Comparison of ENCODE assay signal across 18 cellular contexts in the genomic region with DNA sequence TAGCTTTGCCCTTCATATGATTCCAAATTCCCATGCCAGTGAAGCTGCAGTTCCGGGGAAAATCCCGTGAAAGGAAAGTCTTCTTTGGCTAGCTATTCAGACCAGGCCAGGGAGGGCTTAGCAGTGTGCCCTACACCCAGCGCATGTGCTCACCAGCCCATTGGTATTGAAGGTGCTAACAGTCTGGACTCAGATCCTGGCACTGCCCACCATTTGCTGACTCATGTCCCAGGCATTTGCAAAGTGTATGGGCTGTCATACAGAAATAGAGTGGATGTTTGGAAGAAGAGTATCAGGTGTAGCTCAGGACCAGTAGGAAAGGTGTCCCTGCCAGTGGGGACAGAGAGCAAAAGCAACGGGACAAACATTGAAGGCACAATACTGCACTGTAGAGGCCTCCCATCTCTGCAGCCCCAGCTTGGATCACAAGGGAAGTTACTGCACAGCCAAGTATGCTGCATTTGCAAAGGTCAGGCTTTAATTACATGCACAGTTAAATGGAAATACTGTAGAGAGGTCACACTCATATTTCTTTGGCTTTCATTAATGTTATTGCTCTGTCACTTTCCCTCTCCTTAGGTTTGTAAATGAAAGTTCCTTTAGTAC.
DNase-seq lines count a peak whose midpoint lies in the region; ATAC-seq, FAIRE-seq and TF ChIP-seq lines count a peak whose summit lies in the region.
"Had no signal": no experiment of that assay in that cellular context is flagged by ENCODE, and none has a peak within 500 bp of the region (broad histone marks: within the 10 kb centered on the region; RNA-seq: fewer than 3 reads in every experiment).

No MANE protein-coding gene starts in this region.

- CTCF ChIA-PET in A549 (lab: Yijun Ruan, JAX), result interaction anchor here (1.0 to 1.4 kb wide), 2 partner anchors 35 to 36 kb away, joined by 3 read pairs; no protein-coding TSS in a partner anchor
- CTCF ChIA-PET in WTC11 (lab: Charles Lee), result interaction anchor here (1.0 kb wide), 1 partner anchor 13 kb away, joined by 4 read pairs; no protein-coding TSS in a partner anchor

- no peak for FAIRE-seq in A549 (lab: Jason Lieb, UNC)

- no peaks in the 10 kb centered on the region for H3K9me3 Mint-ChIP-seq in WTC11
- H3K9me3 Mint-ChIP-seq: activated CD4-positive, alpha-beta memory T cell treated with anti-CD3 and anti-CD28 coated beads for 36 hours; stimulated activated effector memory CD8-positive, alpha-beta T cell treated with anti-CD3 and anti-CD28 coated beads, Interleukin-12 subunit alpha, Interleukin-12 subunit beta, amount 100 ng/mL, for 72 hours had no signal

- H3K9me3 ChIP-seq in A549 (no peaks in the 10 kb centered on the region), suprapubic skin (no peaks in the 10 kb centered on the region)
- H3K9me3 ChIP-seq: BE2C, ovary had no signal

- TF ChIP-seq CTCF in A549 (IDR thresholded peaks at IDR 0.05), result no peak
- TF ChIP-seq CTCF in WTC11 (IDR thresholded peaks at IDR 0.05), result no peak
- no peak for TF ChIP-seq CTCF in suprapubic skin (IDR thresholded peaks at IDR 0.05)

- no peaks in the 10 kb centered on the region for H3K27me3 ChIP-seq in suprapubic skin
- H3K27me3 ChIP-seq: BE2C, ovary had no signal

- peak in 1 of 2 experiments; percentile 56; a peak in 3 of 6 replicates for ATAC-seq in A549
- ATAC-seq in WTC11, result no peak
- no peak for ATAC-seq in GM21515 (IDR thresholded peaks at IDR 0.05; ENCODE audit: unreplicated experiment)
- ATAC-seq in HG03095 (IDR thresholded peaks at IDR 0.05; ENCODE audit: unreplicated experiment), result no peak
- ATAC-seq: stimulated activated effector memory CD8-positive, alpha-beta T cell treated with anti-CD3 and anti-CD28 coated beads, Interleukin-12 subunit alpha, Interleukin-12 subunit beta, amount 100 ng/mL, for 72 hours had no signal

- H3K4me1 ChIP-seq in A549 (peaks cover 8% of the 10 kb centered on the region), suprapubic skin (no peaks in the 10 kb centered on the region)

- DNase-seq in A549 (ENCODE audit: low read depth in 1 of 2, low spot score in 1 of 2) (no peak), HS-27A (ENCODE audit: low read depth) (peak; percentile 24), WTC11 (ENCODE audit: low spot score) (no peak), iPS-NIHi11 (ENCODE audit: low spot score) (peak; percentile 16), suprapubic skin (ENCODE audit: low spot score in 2 of 2) (no peak), SK-N-DZ (ENCODE audit: low spot score) (no peak)
- DNase-seq: activated CD4-positive, alpha-beta memory T cell treated with anti-CD3 and anti-CD28 coated beads for 36 hours; activated gamma-delta T cell; BE2C; caudate nucleus; erythroblast; KG1; NCI-H187 treated with DMSO at 0.1 percent for 48 hours; ovary; T-helper 2 cell had no signal

- H3K36me3 ChIP-seq in suprapubic skin, result no peaks in the 10 kb centered on the region
- H3K36me3 ChIP-seq: BE2C, ovary had no signal

- no peak overlapping the region for H3K4me2 ChIP-seq in A549

- no peaks in the 10 kb centered on the region for H3K27me3 Mint-ChIP-seq in WTC11 (ENCODE audit: low read depth)
- H3K27me3 Mint-ChIP-seq: activated CD4-positive, alpha-beta memory T cell treated with anti-CD3 and anti-CD28 coated beads for 36 hours had no signal

- TF ChIP-seq RAD21 in A549 (conservative IDR thresholded peaks at IDR 0.05 in 1 of 2, IDR thresholded peaks at IDR 0.05 in 1 of 2), result no peak

- H3K36me3 Mint-ChIP-seq in WTC11, result no peaks in the 10 kb centered on the region
- H3K36me3 Mint-ChIP-seq: activated CD4-positive, alpha-beta memory T cell treated with anti-CD3 and anti-CD28 coated beads for 36 hours had no signal

- H3K27ac Mint-ChIP-seq in WTC11, result 0 out of 2 replicates have a peak overlapping the region, but pooled peaks have one; percentile 3
- H3K27ac Mint-ChIP-seq: activated CD4-positive, alpha-beta memory T cell treated with anti-CD3 and anti-CD28 coated beads for 36 hours; stimulated activated effector memory CD8-positive, alpha-beta T cell treated with anti-CD3 and anti-CD28 coated beads, Interleukin-12 subunit alpha, Interleukin-12 subunit beta, amount 100 ng/mL, for 72 hours had no signal

- H3K4me3 Mint-ChIP-seq in WTC11, result no peak overlapping the region
- H3K4me3 Mint-ChIP-seq: activated CD4-positive, alpha-beta memory T cell treated with anti-CD3 and anti-CD28 coated beads for 36 hours; stimulated activated effector memory CD8-positive, alpha-beta T cell treated with anti-CD3 and anti-CD28 coated beads, Interleukin-12 subunit alpha, Interleukin-12 subunit beta, amount 100 ng/mL, for 72 hours had no signal

- H3K27ac ChIP-seq in A549 (no peak overlapping the region), suprapubic skin (no peak overlapping the region)
- H3K27ac ChIP-seq: ovary had no signal

- 81% methylated on average over 4 of the region's 4 CpGs for WGBS in A549 (ENCODE audit: missing lambda C conversion rate)
- 79% methylated on average over 4 of the region's 4 CpGs for WGBS in suprapubic skin

- no peak overlapping the region for H3K4me3 ChIP-seq in A549
- H3K4me3 ChIP-seq in suprapubic skin, result no peak overlapping the region
- H3K4me3 ChIP-seq: ovary had no signal

- POLR2A ChIA-PET in A549 (lab: Yijun Ruan, JAX) (no interaction called here), WTC11 (lab: Charles Lee) (no interaction called here)

- peaks cover 39% of the 10 kb centered on the region for H3K4me1 Mint-ChIP-seq in WTC11
- H3K4me1 Mint-ChIP-seq: stimulated activated effector memory CD8-positive, alpha-beta T cell treated with anti-CD3 and anti-CD28 coated beads, Interleukin-12 subunit alpha, Interleukin-12 subunit beta, amount 100 ng/mL, for 72 hours had no signal

- TF ChIP-seq POLR2A in A549 (IDR thresholded peaks at IDR 0.05; ENCODE audit: low read length) (no peak), suprapubic skin (IDR thresholded peaks at IDR 0.05) (no peak)

- TF ChIP-seq EP300 in A549 (IDR thresholded peaks at IDR 0.05) (no peak), suprapubic skin (IDR thresholded peaks at IDR 0.05) (no peak)

TF ChIP-seq in A549, 52 proteins besides CTCF, POLR2A, EP300 and RAD21:
- TF ChIP-seq, protein P1, sequence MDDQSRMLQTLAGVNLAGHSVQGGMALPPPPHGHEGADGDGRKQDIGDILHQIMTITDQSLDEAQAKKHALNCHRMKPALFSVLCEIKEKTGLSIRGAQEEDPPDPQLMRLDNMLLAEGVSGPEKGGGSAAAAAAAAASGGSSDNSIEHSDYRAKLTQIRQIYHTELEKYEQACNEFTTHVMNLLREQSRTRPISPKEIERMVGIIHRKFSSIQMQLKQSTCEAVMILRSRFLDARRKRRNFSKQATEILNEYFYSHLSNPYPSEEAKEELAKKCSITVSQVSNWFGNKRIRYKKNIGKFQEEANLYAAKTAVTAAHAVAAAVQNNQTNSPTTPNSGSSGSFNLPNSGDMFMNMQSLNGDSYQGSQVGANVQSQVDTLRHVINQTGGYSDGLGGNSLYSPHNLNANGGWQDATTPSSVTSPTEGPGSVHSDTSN (IDR thresholded peaks at IDR 0.05), result no peak
- TF ChIP-seq MAFK (IDR thresholded peaks at IDR 0.05; ENCODE audit: partially characterized antibody) (peak; percentile 31), CBX2 (IDR thresholded peaks at IDR 0.05; ENCODE audit: borderline replicate concordance, low read depth) (no peak), FOSL2 (IDR thresholded peaks at IDR 0.05) (no peak), FOSL2 (CRISPR knock-in tag; IDR thresholded peaks at IDR 0.05) (no peak)
- TF ChIP-seq, protein P2, sequence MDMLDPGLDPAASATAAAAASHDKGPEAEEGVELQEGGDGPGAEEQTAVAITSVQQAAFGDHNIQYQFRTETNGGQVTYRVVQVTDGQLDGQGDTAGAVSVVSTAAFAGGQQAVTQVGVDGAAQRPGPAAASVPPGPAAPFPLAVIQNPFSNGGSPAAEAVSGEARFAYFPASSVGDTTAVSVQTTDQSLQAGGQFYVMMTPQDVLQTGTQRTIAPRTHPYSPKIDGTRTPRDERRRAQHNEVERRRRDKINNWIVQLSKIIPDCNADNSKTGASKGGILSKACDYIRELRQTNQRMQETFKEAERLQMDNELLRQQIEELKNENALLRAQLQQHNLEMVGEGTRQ (IDR thresholded peaks at IDR 0.05), result no peak

TF ChIP-seq in WTC11, 78 proteins besides CTCF, POLR2A, EP300 and RAD21 (continues in another document):
- TF ChIP-seq, protein P3, sequence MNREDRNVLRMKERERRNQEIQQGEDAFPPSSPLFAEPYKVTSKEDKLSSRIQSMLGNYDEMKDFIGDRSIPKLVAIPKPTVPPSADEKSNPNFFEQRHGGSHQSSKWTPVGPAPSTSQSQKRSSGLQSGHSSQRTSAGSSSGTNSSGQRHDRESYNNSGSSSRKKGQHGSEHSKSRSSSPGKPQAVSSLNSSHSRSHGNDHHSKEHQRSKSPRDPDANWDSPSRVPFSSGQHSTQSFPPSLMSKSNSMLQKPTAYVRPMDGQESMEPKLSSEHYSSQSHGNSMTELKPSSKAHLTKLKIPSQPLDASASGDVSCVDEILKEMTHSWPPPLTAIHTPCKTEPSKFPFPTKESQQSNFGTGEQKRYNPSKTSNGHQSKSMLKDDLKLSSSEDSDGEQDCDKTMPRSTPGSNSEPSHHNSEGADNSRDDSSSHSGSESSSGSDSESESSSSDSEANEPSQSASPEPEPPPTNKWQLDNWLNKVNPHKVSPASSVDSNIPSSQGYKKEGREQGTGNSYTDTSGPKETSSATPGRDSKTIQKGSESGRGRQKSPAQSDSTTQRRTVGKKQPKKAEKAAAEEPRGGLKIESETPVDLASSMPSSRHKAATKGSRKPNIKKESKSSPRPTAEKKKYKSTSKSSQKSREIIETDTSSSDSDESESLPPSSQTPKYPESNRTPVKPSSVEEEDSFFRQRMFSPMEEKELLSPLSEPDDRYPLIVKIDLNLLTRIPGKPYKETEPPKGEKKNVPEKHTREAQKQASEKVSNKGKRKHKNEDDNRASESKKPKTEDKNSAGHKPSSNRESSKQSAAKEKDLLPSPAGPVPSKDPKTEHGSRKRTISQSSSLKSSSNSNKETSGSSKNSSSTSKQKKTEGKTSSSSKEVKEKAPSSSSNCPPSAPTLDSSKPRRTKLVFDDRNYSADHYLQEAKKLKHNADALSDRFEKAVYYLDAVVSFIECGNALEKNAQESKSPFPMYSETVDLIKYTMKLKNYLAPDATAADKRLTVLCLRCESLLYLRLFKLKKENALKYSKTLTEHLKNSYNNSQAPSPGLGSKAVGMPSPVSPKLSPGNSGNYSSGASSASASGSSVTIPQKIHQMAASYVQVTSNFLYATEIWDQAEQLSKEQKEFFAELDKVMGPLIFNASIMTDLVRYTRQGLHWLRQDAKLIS (CRISPR knock-in tag; IDR thresholded peaks at IDR 0.05; ENCODE audit: borderline replicate concordance), result no peak

Comparison
In these comparisons a context has a peak if more than half of its experiments do, and no peak if none do; other contexts are left out.
1. DNase-seq: peak in HS-27A (single experiment) and iPS-NIHi11 (single experiment); none in A549 (0 of 2), WTC11 (single experiment), suprapubic skin (0 of 2) and SK-N-DZ (single experiment).